Comparison of ENCODE assay signal across 15 cellular contexts in the genomic region with DNA sequence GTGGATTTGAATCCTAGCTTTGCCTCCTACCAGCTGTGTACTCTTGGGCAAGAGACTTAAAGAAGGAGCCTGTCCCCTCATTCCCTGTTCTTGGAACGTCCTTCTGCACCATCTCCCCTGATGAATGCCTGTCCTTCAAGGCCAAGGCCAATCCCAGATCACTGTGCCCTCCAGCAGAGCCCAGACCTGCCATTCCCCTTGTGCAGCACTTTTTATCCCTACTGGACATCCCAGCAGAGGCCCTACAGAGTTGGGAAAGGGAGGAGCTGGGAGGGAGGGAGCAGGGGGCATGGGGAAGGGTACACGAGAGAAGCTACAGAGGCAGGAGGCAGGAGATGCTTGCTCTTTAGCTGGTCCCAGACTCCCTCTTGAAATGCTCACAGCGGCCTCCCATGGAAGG.
DNase-seq lines count a peak whose midpoint lies in the region; ATAC-seq and TF ChIP-seq lines count a peak whose summit lies in the region.
"Had no signal": no experiment of that assay in that cellular context is flagged by ENCODE, and none has a peak within 500 bp of the region (broad histone marks: within the 10 kb centered on the region; RNA-seq: fewer than 3 reads in every experiment).

No MANE protein-coding gene starts in this region.

- no peak overlapping the region for H3K4me3 Mint-ChIP-seq in osteocyte (ENCODE audit: unreplicated experiment)
- H3K4me3 Mint-ChIP-seq: CD8-positive, alpha-beta T cell had no signal

- no peak for TF ChIP-seq EP300 in SK-N-SH (IDR thresholded peaks at IDR 0.05; ENCODE audit: borderline replicate concordance in 1 of 2, low read depth in 1 of 2, low read length in 1 of 2)

- H3K9me2 ChIP-seq in SK-N-SH: no peaks in the 10 kb centered on the region

- no peak overlapping the region for H3K9ac ChIP-seq in SK-N-SH

- H3K4me1 Mint-ChIP-seq in osteocyte (ENCODE audit: unreplicated experiment): no peaks in the 10 kb centered on the region

- no peak overlapping the region for H3K27ac Mint-ChIP-seq in osteocyte (ENCODE audit: unreplicated experiment)
- H3K27ac Mint-ChIP-seq: CD8-positive, alpha-beta T cell had no signal

- H3K27ac ChIP-seq in SK-N-SH (ENCODE audit: low read depth in 2 of 2, low read length in 1 of 2): no peak overlapping the region
- H3K27ac ChIP-seq: 22Rv1 had no signal

- no peaks in the 10 kb centered on the region for H3K27me3 ChIP-seq in SK-N-SH (ENCODE audit: insufficient read depth)

- H3K4me3 ChIP-seq in SK-N-SH (ENCODE audit: low read depth in 2 of 2, low read length in 1 of 2): no peak overlapping the region

- peak; percentile 30 for ATAC-seq in SK-N-SH treated with all-trans-retinoic acid at 6 μM for 48 hours
- ATAC-seq: CD8-positive, alpha-beta T cell had no signal

- CTCF ChIA-PET in SK-N-SH (lab: Yijun Ruan, JAX): interaction anchor here (0.6 to 1.2 kb wide), 2 partner anchors 71 to 351 kb away, joined by 3 read pairs; no protein-coding TSS in a partner anchor

- H2AFZ ChIP-seq in SK-N-SH (ENCODE audit: low read depth): no peak overlapping the region

- WGBS in SK-N-SH (ENCODE audit: low lambda C conversion rate): 89% methylated on average over 3 of the region's 3 CpGs

- DNase-seq in SK-N-SH (no peak), NCI-H69 (lab: John Stamatoyannopoulos, UW) (peak; percentile 55), iPS-NIHi11 (ENCODE audit: low spot score) (peak; percentile 5), osteocyte (ENCODE audit: extremely low spot score, unreplicated experiment) (peak; percentile 67), GM10266 (ENCODE audit: extremely low spot score) (no peak), NCI-H2081 treated with DMSO at 0.1 percent for 48 hours (lab: John Stamatoyannopoulos, UW) (no peak), inferior parietal cortex (ENCODE audit: extremely low spot score) (no peak)
- DNase-seq: ACHN; C1 segment of cervical spinal cord; CD8-positive, alpha-beta T cell; DND-41; H7; Kasumi-1 had no signal

- H3F3A ChIP-seq in SK-N-SH (replicated peaks; ENCODE audit: insufficient read depth): peaks cover 6% of the 10 kb centered on the region

- H3K4me1 ChIP-seq in SK-N-SH (ENCODE audit: control insufficient read depth in 1 of 2, insufficient read depth in 2 of 2, low read depth in 1 of 2, low read length in 1 of 2): peaks cover 0 to 29% of the 10 kb centered on the region in 2 experiments; a peak in 2 of 4 replicates

- no peaks in the 10 kb centered on the region for H3K27me3 Mint-ChIP-seq in osteocyte (ENCODE audit: unreplicated experiment)

- POLR2A ChIA-PET in SK-N-SH (lab: Yijun Ruan, JAX): interaction anchor here (1.4 kb wide), 1 partner anchor 10 kb away, joined by 3 read pairs; no protein-coding TSS in a partner anchor

- no peaks in the 10 kb centered on the region for H3K9me3 ChIP-seq in SK-N-SH

- H3K79me2 ChIP-seq in SK-N-SH (ENCODE audit: insufficient read depth): no peaks in the 10 kb centered on the region

- no peaks in the 10 kb centered on the region for H3K9me3 Mint-ChIP-seq in osteocyte (ENCODE audit: unreplicated experiment)

- no peaks in the 10 kb centered on the region for H4K20me1 ChIP-seq in SK-N-SH (ENCODE audit: insufficient read depth)

- TF ChIP-seq CTCF in SK-N-SH (IDR thresholded peaks at IDR 0.05) (no peak), osteocyte (IDR thresholded peaks at IDR 0.05) (no peak), GM10266 (IDR thresholded peaks at IDR 0.05; ENCODE audit: control insufficient read depth, insufficient read depth, low read depth, missing control alignments) (no peak)

- no peak overlapping the region for H3K4me2 ChIP-seq in SK-N-SH

- peaks cover 13 to 24% of the 10 kb centered on the region in 2 experiments for H3K36me3 ChIP-seq in SK-N-SH (replicated peaks in 1 of 2; ENCODE audit: control insufficient read depth in 1 of 2, insufficient read depth in 2 of 2, low read length in 1 of 2)

- H3K36me3 Mint-ChIP-seq in osteocyte (ENCODE audit: unreplicated experiment): peaks cover 9% of the 10 kb centered on the region

- TF ChIP-seq RAD21 in SK-N-SH (IDR thresholded peaks at IDR 0.05; ENCODE audit: low read length): no peak

TF ChIP-seq in SK-N-SH treated with all-trans-retinoic acid at 6 μM for 48 hours, 23 proteins besides CTCF, POLR2A, EP300 and RAD21:
- no peak for TF ChIP-seq ESRRG (CRISPR knock-in tag; IDR thresholded peaks at IDR 0.05)
- TF ChIP-seq, protein P1, sequence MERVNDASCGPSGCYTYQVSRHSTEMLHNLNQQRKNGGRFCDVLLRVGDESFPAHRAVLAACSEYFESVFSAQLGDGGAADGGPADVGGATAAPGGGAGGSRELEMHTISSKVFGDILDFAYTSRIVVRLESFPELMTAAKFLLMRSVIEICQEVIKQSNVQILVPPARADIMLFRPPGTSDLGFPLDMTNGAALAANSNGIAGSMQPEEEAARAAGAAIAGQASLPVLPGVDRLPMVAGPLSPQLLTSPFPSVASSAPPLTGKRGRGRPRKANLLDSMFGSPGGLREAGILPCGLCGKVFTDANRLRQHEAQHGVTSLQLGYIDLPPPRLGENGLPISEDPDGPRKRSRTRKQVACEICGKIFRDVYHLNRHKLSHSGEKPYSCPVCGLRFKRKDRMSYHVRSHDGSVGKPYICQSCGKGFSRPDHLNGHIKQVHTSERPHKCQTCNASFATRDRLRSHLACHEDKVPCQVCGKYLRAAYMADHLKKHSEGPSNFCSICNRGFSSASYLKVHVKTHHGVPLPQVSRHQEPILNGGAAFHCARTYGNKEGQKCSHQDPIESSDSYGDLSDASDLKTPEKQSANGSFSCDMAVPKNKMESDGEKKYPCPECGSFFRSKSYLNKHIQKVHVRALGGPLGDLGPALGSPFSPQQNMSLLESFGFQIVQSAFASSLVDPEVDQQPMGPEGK (CRISPR knock-in tag; IDR thresholded peaks at IDR 0.05; ENCODE audit: borderline replicate concordance): no peak
- no peak for TF ChIP-seq ZFP3 (CRISPR knock-in tag; IDR thresholded peaks at IDR 0.05)
- TF ChIP-seq RARB (CRISPR knock-in tag; IDR thresholded peaks at IDR 0.05): no peak
- no peak for TF ChIP-seq ZC3H10 (CRISPR knock-in tag; IDR thresholded peaks at IDR 0.05)
- no peak for TF ChIP-seq ARNTL (CRISPR knock-in tag; IDR thresholded peaks at IDR 0.05; ENCODE audit: borderline replicate concordance, low read depth)
- TF ChIP-seq, protein P2, sequence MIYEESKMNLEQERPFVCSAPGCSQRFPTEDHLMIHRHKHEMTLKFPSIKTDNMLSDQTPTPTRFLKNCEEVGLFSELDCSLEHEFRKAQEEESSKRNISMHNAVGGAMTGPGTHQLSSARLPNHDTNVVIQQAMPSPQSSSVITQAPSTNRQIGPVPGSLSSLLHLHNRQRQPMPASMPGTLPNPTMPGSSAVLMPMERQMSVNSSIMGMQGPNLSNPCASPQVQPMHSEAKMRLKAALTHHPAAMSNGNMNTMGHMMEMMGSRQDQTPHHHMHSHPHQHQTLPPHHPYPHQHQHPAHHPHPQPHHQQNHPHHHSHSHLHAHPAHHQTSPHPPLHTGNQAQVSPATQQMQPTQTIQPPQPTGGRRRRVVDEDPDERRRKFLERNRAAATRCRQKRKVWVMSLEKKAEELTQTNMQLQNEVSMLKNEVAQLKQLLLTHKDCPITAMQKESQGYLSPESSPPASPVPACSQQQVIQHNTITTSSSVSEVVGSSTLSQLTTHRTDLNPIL (CRISPR knock-in tag; IDR thresholded peaks at IDR 0.05; ENCODE audit: low read depth): no peak

TF ChIP-seq in SK-N-SH, 30 proteins besides CTCF, POLR2A, EP300 and RAD21 (continues in another document):
- TF ChIP-seq SMC3 (IDR thresholded peaks at IDR 0.05; ENCODE audit: low read depth, low read length) (no peak), CHD2 (IDR thresholded peaks at IDR 0.05; ENCODE audit: low read length, partially characterized antibody) (no peak), JUND (IDR thresholded peaks at IDR 0.05) (no peak), EZH2phosphoT487 (IDR thresholded peaks at IDR 0.05; ENCODE audit: borderline replicate concordance, low read depth) (no peak), TCF12 (IDR thresholded peaks at IDR 0.05) (no peak)
- TF ChIP-seq, protein P3, sequence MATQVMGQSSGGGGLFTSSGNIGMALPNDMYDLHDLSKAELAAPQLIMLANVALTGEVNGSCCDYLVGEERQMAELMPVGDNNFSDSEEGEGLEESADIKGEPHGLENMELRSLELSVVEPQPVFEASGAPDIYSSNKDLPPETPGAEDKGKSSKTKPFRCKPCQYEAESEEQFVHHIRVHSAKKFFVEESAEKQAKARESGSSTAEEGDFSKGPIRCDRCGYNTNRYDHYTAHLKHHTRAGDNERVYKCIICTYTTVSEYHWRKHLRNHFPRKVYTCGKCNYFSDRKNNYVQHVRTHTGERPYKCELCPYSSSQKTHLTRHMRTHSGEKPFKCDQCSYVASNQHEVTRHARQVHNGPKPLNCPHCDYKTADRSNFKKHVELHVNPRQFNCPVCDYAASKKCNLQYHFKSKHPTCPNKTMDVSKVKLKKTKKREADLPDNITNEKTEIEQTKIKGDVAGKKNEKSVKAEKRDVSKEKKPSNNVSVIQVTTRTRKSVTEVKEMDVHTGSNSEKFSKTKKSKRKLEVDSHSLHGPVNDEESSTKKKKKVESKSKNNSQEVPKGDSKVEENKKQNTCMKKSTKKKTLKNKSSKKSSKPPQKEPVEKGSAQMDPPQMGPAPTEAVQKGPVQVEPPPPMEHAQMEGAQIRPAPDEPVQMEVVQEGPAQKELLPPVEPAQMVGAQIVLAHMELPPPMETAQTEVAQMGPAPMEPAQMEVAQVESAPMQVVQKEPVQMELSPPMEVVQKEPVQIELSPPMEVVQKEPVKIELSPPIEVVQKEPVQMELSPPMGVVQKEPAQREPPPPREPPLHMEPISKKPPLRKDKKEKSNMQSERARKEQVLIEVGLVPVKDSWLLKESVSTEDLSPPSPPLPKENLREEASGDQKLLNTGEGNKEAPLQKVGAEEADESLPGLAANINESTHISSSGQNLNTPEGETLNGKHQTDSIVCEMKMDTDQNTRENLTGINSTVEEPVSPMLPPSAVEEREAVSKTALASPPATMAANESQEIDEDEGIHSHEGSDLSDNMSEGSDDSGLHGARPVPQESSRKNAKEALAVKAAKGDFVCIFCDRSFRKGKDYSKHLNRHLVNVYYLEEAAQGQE (IDR thresholded peaks at IDR 0.05; ENCODE audit: low read depth, low read length): no peak
- TF ChIP-seq, protein P4, sequence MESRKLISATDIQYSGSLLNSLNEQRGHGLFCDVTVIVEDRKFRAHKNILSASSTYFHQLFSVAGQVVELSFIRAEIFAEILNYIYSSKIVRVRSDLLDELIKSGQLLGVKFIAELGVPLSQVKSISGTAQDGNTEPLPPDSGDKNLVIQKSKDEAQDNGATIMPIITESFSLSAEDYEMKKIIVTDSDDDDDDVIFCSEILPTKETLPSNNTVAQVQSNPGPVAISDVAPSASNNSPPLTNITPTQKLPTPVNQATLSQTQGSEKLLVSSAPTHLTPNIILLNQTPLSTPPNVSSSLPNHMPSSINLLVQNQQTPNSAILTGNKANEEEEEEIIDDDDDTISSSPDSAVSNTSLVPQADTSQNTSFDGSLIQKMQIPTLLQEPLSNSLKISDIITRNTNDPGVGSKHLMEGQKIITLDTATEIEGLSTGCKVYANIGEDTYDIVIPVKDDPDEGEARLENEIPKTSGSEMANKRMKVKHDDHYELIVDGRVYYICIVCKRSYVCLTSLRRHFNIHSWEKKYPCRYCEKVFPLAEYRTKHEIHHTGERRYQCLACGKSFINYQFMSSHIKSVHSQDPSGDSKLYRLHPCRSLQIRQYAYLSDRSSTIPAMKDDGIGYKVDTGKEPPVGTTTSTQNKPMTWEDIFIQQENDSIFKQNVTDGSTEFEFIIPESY (IDR thresholded peaks at IDR 0.05; ENCODE audit: borderline replicate concordance, low read depth): no peak

Comparison
In these comparisons a context has a peak if more than half of its experiments do, and no peak if none do; other contexts are left out.
1. DNase-seq: peak in NCI-H69 (single experiment), iPS-NIHi11 (single experiment) and osteocyte (single experiment); none in SK-N-SH (single experiment), GM10266 (single experiment), NCI-H2081 treated with DMSO at 0.1 percent for 48 hours (single experiment) and inferior parietal cortex (single experiment).